In genomic region chr20:49624317-49624716, GRCh38 we compare ENCODE assay signal across 1 cellular context.
TF ChIP-seq lines count a peak whose summit lies in the region.

No MANE protein-coding gene starts in this region.

TF ChIP-seq in GM23338, 12 proteins besides CTCF, POLR2A, EP300 and RAD21 (continued from another document):
- no peak for TF ChIP-seq ZNF331 (CRISPR knock-in tag; IDR thresholded peaks at IDR 0.05; ENCODE audit: low read depth)
- TF ChIP-seq REST (IDR thresholded peaks at IDR 0.05; ENCODE audit: unreplicated experiment) = no peak
- TF ChIP-seq CREB1 (CRISPR knock-in tag; IDR thresholded peaks at IDR 0.05; ENCODE audit: low read depth) = no peak
- no peak for TF ChIP-seq POLR2AphosphoS5 (IDR thresholded peaks at IDR 0.05; ENCODE audit: low read depth)
- TF ChIP-seq EZH2 (IDR thresholded peaks at IDR 0.05; ENCODE audit: low read depth, unreplicated experiment) = no peak
- TF ChIP-seq EZH2phosphoT487 (IDR thresholded peaks at IDR 0.05; ENCODE audit: unreplicated experiment) = no peak
